ENCODE assay signal across 22 cellular contexts in genomic region chrX:97638621-97639020, GRCh38.
"Had no signal": no experiment of that assay in that cellular context is flagged by ENCODE, and none has a peak within 500 bp of the region (broad histone marks: within the 10 kb centered on the region; RNA-seq: fewer than 3 reads in every experiment).

No MANE protein-coding gene starts in this region.

- H3K36me3 Mint-ChIP-seq: naive thymus-derived CD4-positive, alpha-beta T cell; type B pancreatic cell had no signal

- H3K27me3 ChIP-seq: gastrocnemius medialis, pancreas, suprapubic skin, thyroid gland had no signal

- H3K4me2 ChIP-seq: smooth muscle cell had no signal

- H3K27ac Mint-ChIP-seq: nephron progenitor cell, progenitor cell of endocrine pancreas, type B pancreatic cell had no signal

- H3K27me3 Mint-ChIP-seq: naive thymus-derived CD4-positive, alpha-beta T cell; progenitor cell of endocrine pancreas; type B pancreatic cell had no signal

- H3K4me3 Mint-ChIP-seq: naive thymus-derived CD4-positive, alpha-beta T cell; nephron progenitor cell; type B pancreatic cell had no signal

- H3K4me3 ChIP-seq: dorsolateral prefrontal cortex, gastrocnemius medialis, heart right ventricle, pancreas, smooth muscle cell, suprapubic skin, thyroid gland had no signal

- H3K4me1 ChIP-seq: gastrocnemius medialis, heart right ventricle, pancreas, suprapubic skin, thyroid gland had no signal

- ATAC-seq: esophagus mucosa; gastrocnemius medialis; heart right ventricle; left lobe of liver; naive thymus-derived CD4-positive, alpha-beta T cell; pancreas; right cardiac atrium had no signal

- H3K36me3 ChIP-seq: gastrocnemius medialis, heart right ventricle, pancreas, suprapubic skin, thyroid gland had no signal

- H3K9me3 ChIP-seq: pancreas, suprapubic skin, thyroid gland had no signal

- H3K27ac ChIP-seq: dorsolateral prefrontal cortex, gastrocnemius medialis, heart right ventricle, pancreas, suprapubic skin, thyroid gland had no signal

- DNase-seq: cortex of kidney; dorsolateral prefrontal cortex; effector CD8-positive, alpha-beta T cell; gastrocnemius medialis; heart right ventricle; hypothalamus; islet precursor cell; mammary epithelial cell; naive thymus-derived CD4-positive, alpha-beta T cell; nephron progenitor cell; occipital lobe; pancreas; right cardiac atrium; stimulated activated CD4-positive, alpha-beta T cell treated with anti-CD3 and anti-CD28 coated beads, Interleukin-2, amount 100 ng/mL, for 48 hours; stimulated activated naive CD4-positive, alpha-beta T cell treated with Interleukin-2 at 50 U/mL for 16 hours; thyroid gland had no signal
